1 cellular context compared by ENCODE assay signal in genomic region chr17:65535777-65536572, GRCh38.
TF ChIP-seq lines count a peak whose summit lies in the region.

No MANE protein-coding gene starts in this region.

TF ChIP-seq in IMR-90, 13 proteins besides CTCF, POLR2A, EP300 and RAD21:
- TF ChIP-seq MXI1 (IDR thresholded peaks at IDR 0.05; ENCODE audit: borderline replicate concordance, low read depth, low read length), result no peak
- TF ChIP-seq BHLHE40 (IDR thresholded peaks at IDR 0.05; ENCODE audit: low read depth, low read length), result no peak
- TF ChIP-seq CEBPB (IDR thresholded peaks at IDR 0.05; ENCODE audit: low read depth, low read length), result no peak
- no peak for TF ChIP-seq ELK1 (IDR thresholded peaks at IDR 0.05; ENCODE audit: borderline replicate concordance, low read depth, low read length)
TF ChIP-seq in IMR-90: peak in this region for 0.
